26 cellular contexts compared by ENCODE assay signal in the genomic region with DNA sequence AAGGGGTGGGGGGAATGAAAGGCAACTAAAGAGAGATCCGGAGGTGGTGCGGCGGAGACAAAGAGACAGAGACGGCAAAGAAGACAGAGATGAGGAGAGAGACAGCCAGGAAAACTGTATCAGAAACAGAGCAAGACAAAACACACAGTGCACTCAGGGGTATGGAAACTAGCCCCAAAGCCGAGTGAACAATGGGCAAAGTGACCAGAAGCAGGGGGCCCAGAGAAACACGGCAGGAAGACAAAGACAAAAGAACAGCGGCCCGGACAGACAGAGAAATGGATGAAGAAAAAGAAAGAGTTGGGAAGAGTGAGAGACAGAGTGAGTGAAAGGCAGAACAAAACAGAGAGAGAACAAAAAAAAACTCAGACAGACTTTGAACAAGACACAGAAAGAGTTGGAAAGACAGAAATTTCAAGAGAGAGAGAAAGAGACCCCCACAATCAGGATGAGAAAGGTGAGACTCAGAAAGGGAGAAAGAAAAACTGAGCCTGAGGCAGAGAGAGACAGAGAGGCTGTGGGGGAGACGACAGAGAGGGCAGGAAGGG.
"Had no signal": no experiment of that assay in that cellular context is flagged by ENCODE, and none has a peak within 500 bp of the region (broad histone marks: within the 10 kb centered on the region; RNA-seq: fewer than 3 reads in every experiment).

No MANE protein-coding gene starts in this region.

- H3K4me3 Mint-ChIP-seq: activated CD4-positive, alpha-beta memory T cell treated with anti-CD3 and anti-CD28 coated beads, Interleukin-2, amount 10 ng/mL, durations not matched to agents 7 days and 5 days; activated CD4-positive, alpha-beta T cell treated with anti-CD3 and anti-CD28 coated beads, Interleukin-2, amount 10 ng/mL, durations not matched to agents 7 days and 5 days; activated naive CD4-positive, alpha-beta T cell treated with anti-CD3 and anti-CD28 coated beads, Interleukin-2, amount 10 ng/mL, durations not matched to agents 7 days and 5 days; activated naive CD8-positive, alpha-beta T cell treated with anti-CD3 and anti-CD28 coated beads, Interleukin-2, amount 50 U/mL, for 24 hours; activated T-cell treated with anti-CD3 and anti-CD28 coated beads, Interleukin-2, amount 50 U/mL, for 24 hours; effector memory CD8-positive, alpha-beta T cell; nephron; T-helper 17 cell had no signal

- ATAC-seq: activated naive CD8-positive, alpha-beta T cell treated with anti-CD3 and anti-CD28 coated beads, Interleukin-2, amount 50 U/mL, for 24 hours; effector memory CD8-positive, alpha-beta T cell; heart left ventricle; pancreas; psoas muscle; T-helper 17 cell had no signal

- H3K4me3 ChIP-seq: heart left ventricle, left ventricle myocardium inferior, lung, pancreas, psoas muscle, smooth muscle cell, tibial nerve had no signal

- H3K4me1 Mint-ChIP-seq: activated CD4-positive, alpha-beta memory T cell treated with anti-CD3 and anti-CD28 coated beads, Interleukin-2, amount 10 ng/mL, durations not matched to agents 7 days and 5 days; activated CD4-positive, alpha-beta T cell treated with anti-CD3 and anti-CD28 coated beads, Interleukin-2, amount 10 ng/mL, durations not matched to agents 7 days and 5 days; activated naive CD4-positive, alpha-beta T cell treated with anti-CD3 and anti-CD28 coated beads, Interleukin-2, amount 10 ng/mL, durations not matched to agents 7 days and 5 days; activated naive CD8-positive, alpha-beta T cell treated with anti-CD3 and anti-CD28 coated beads, Interleukin-2, amount 50 U/mL, for 24 hours had no signal

- H3K27ac ChIP-seq: heart left ventricle, left ventricle myocardium inferior, pancreas, psoas muscle, tibial nerve had no signal

- DNase-seq: activated CD4-positive, alpha-beta memory T cell treated with anti-CD3 and anti-CD28 coated beads, Interleukin-2, amount 10 ng/mL, durations not matched to agents 7 days and 5 days; activated CD4-positive, alpha-beta T cell treated with anti-CD3 and anti-CD28 coated beads for 1 hour; activated CD4-positive, alpha-beta T cell treated with anti-CD3 and anti-CD28 coated beads, Interleukin-2, amount 10 ng/mL, durations not matched to agents 7 days and 5 days; activated CD8-positive, alpha-beta memory T cell treated with anti-CD3 and anti-CD28 coated beads, Interleukin-2, amount 50 U/mL, for 48 hours; activated gamma-delta T cell; activated naive CD4-positive, alpha-beta T cell treated with anti-CD3 and anti-CD28 coated beads, Interleukin-2, amount 10 ng/mL, durations not matched to agents 7 days and 5 days; activated naive CD8-positive, alpha-beta T cell treated with anti-CD3 and anti-CD28 coated beads, Interleukin-2, amount 50 U/mL, for 24 hours; activated T-cell treated with anti-CD3 and anti-CD28 coated beads, Interleukin-2, amount 50 U/mL, for 24 hours; amygdala; caudate nucleus; cortex of kidney; effector memory CD8-positive, alpha-beta T cell; heart left ventricle; islet precursor cell; left ventricle myocardium inferior; psoas muscle; stimulated activated CD4-positive, alpha-beta T cell treated with anti-CD3 and anti-CD28 coated beads, Interleukin-15, amount 100 ng/mL, for 24 hours; stimulated activated CD4-positive, alpha-beta T cell treated with anti-CD3 and anti-CD28 coated beads, Interleukin-2, amount 100 ng/mL, for 24 hours; stimulated activated naive CD4-positive, alpha-beta T cell treated with Interleukin-2 at 50 U/mL for 16 hours; T-helper 17 cell; T1000 had no signal

- H3K4me1 ChIP-seq: pancreas, psoas muscle had no signal

- H3K27ac Mint-ChIP-seq: activated CD4-positive, alpha-beta memory T cell treated with anti-CD3 and anti-CD28 coated beads, Interleukin-2, amount 10 ng/mL, durations not matched to agents 7 days and 5 days; activated CD4-positive, alpha-beta T cell treated with anti-CD3 and anti-CD28 coated beads, Interleukin-2, amount 10 ng/mL, durations not matched to agents 7 days and 5 days; activated naive CD4-positive, alpha-beta T cell treated with anti-CD3 and anti-CD28 coated beads, Interleukin-2, amount 10 ng/mL, durations not matched to agents 7 days and 5 days; activated naive CD8-positive, alpha-beta T cell treated with anti-CD3 and anti-CD28 coated beads, Interleukin-2, amount 50 U/mL, for 24 hours; activated T-cell treated with anti-CD3 and anti-CD28 coated beads, Interleukin-2, amount 50 U/mL, for 24 hours; effector memory CD8-positive, alpha-beta T cell; nephron; T-helper 17 cell had no signal

- H3K36me3 ChIP-seq: heart left ventricle, left ventricle myocardium inferior, pancreas, tibial nerve had no signal

- H3K9me3 ChIP-seq: heart left ventricle, left ventricle myocardium inferior, pancreas, psoas muscle, tibial nerve had no signal

- H3K36me3 Mint-ChIP-seq: activated naive CD4-positive, alpha-beta T cell treated with anti-CD3 and anti-CD28 coated beads, Interleukin-2, amount 10 ng/mL, durations not matched to agents 7 days and 5 days had no signal

- H3K9me3 Mint-ChIP-seq: activated CD4-positive, alpha-beta memory T cell treated with anti-CD3 and anti-CD28 coated beads, Interleukin-2, amount 10 ng/mL, durations not matched to agents 7 days and 5 days; activated CD4-positive, alpha-beta T cell treated with anti-CD3 and anti-CD28 coated beads, Interleukin-2, amount 10 ng/mL, durations not matched to agents 7 days and 5 days; activated naive CD4-positive, alpha-beta T cell treated with anti-CD3 and anti-CD28 coated beads, Interleukin-2, amount 10 ng/mL, durations not matched to agents 7 days and 5 days; activated naive CD8-positive, alpha-beta T cell treated with anti-CD3 and anti-CD28 coated beads, Interleukin-2, amount 50 U/mL, for 24 hours; activated T-cell treated with anti-CD3 and anti-CD28 coated beads, Interleukin-2, amount 50 U/mL, for 24 hours; effector memory CD8-positive, alpha-beta T cell had no signal
